Comparison of ENCODE assay signal across 37 cellular contexts in genomic region chr7:106356-106755, GRCh38.
"Had no signal": no experiment of that assay in that cellular context is flagged by ENCODE, and none has a peak within 500 bp of the region (broad histone marks: within the 10 kb centered on the region; RNA-seq: fewer than 3 reads in every experiment).

No MANE protein-coding gene starts in this region.

- ATAC-seq: activated T-helper 17 cell treated with anti-CD3 and anti-CD28 coated beads, Interleukin-2, amount 50 U/mL, for 72 hours; Right ventricle myocardium inferior; SK-N-SH treated with all-trans-retinoic acid at 6 μM for 48 hours; T-cell; T-helper 17 cell had no signal

- H3K4me3 ChIP-seq: PC-9 had no signal

- H3K9ac ChIP-seq: KMS-11 had no signal

- H3K4me3 Mint-ChIP-seq: activated CD4-positive, alpha-beta T cell treated with anti-CD3 and anti-CD28 coated beads, Interleukin-2, amount 10 ng/mL, durations not matched to agents 24 days and 14 days; activated naive CD8-positive, alpha-beta T cell treated with anti-CD3 and anti-CD28 coated beads for 36 hours; activated T-helper 17 cell treated with anti-CD3 and anti-CD28 coated beads, Interleukin-2, amount 50 U/mL, for 72 hours; T-cell; T-helper 17 cell had no signal

- H3K27ac ChIP-seq: brain microvascular endothelial cell, KMS-11, PC-9, RWPE1, WERI-Rb-1 had no signal

- H3K27ac Mint-ChIP-seq: activated CD4-positive, alpha-beta T cell treated with anti-CD3 and anti-CD28 coated beads, Interleukin-2, amount 10 ng/mL, durations not matched to agents 24 days and 14 days; activated naive CD8-positive, alpha-beta T cell treated with anti-CD3 and anti-CD28 coated beads for 36 hours; activated T-helper 17 cell treated with anti-CD3 and anti-CD28 coated beads, Interleukin-2, amount 50 U/mL, for 72 hours; T-cell; T-helper 17 cell had no signal

- H3K4me2 ChIP-seq: KMS-11, PC-9 had no signal

- H2AFZ ChIP-seq: PC-9 had no signal

- H3K27me3 ChIP-seq: brain microvascular endothelial cell had no signal

- H3K36me3 Mint-ChIP-seq: activated naive CD8-positive, alpha-beta T cell treated with anti-CD3 and anti-CD28 coated beads for 36 hours; T-cell had no signal

- DNase-seq: activated CD4-positive, alpha-beta T cell treated with anti-CD3 and anti-CD28 coated beads for 1 hour; activated CD4-positive, alpha-beta T cell treated with anti-CD3 and anti-CD28 coated beads, Interleukin-2, amount 10 ng/mL, durations not matched to agents 24 days and 14 days; activated CD4-positive, alpha-beta T cell treated with anti-CD3 and anti-CD28 coated beads, Interleukin-2, amount 50 U/mL, for 4 hours; activated CD4-positive, CD25-positive, alpha-beta regulatory T cell; activated CD8-positive, alpha-beta memory T cell treated with anti-CD3 and anti-CD28 coated beads, Interleukin-2, amount 50 U/mL, for 4 hours; activated effector memory CD4-positive, alpha-beta T cell treated with anti-CD3 and anti-CD28 coated beads, Interleukin-2, amount 50 U/mL, for 16 hours; activated naive CD4-positive, alpha-beta T cell; activated naive CD4-positive, alpha-beta T cell treated with anti-CD3 and anti-CD28 coated beads, Interleukin-2, amount 50 U/mL, for 16 hours; activated naive CD8-positive, alpha-beta T cell treated with anti-CD3 and anti-CD28 coated beads for 36 hours; activated T-cell treated with anti-CD3 and anti-CD28 coated beads for 4 hours; activated T-cell treated with anti-CD3 and anti-CD28 coated beads, Interleukin-2, amount 50 U/mL, for 48 hours; amniotic stem cell; aorta; brain microvascular endothelial cell; central memory CD4-positive, alpha-beta T cell; MM.1S; NCI-H1092 treated with DMSO at 0.1 percent for 48 hours; NCI-H1417; NCI-H146; NCI-H187; NCI-H2029 treated with DMSO at 0.1 percent for 48 hours; NCI-H2107; NCI-H2171; NCI-H510A; NCI-H526; NCI-H748 treated with DMSO at 0.1 percent for 48 hours; PC-9; SIG-M5; T-cell; T-helper 17 cell; T-helper 9 cell; WERI-Rb-1 had no signal

- H3K36me3 ChIP-seq: brain microvascular endothelial cell, WERI-Rb-1 had no signal

- H3K4me1 Mint-ChIP-seq: activated naive CD8-positive, alpha-beta T cell treated with anti-CD3 and anti-CD28 coated beads for 36 hours; activated T-helper 17 cell treated with anti-CD3 and anti-CD28 coated beads, Interleukin-2, amount 50 U/mL, for 72 hours; T-helper 17 cell had no signal
